ENCODE assay signal across 12 cellular contexts in the genomic region with DNA sequence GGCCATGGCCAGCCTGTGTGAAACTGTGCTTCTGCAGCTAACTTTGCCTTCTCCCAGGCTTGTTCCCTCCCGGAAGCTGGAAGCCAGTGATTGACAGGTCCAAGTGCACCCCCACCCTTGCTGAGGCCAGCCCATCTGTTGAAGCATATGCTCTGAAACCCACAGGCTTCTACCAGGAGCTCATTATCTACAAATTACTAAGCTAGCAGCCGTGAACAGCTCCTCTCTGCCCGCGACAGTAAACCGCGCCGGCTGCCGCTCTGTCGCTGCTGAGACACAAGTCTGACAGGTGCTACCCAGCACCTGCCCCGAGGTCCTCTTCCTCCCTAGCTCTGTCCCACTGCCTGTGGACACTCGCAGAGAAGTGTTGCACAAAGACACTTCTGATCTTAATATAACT.
DNase-seq lines count a peak whose midpoint lies in the region; ATAC-seq and TF ChIP-seq lines count a peak whose summit lies in the region.
"Had no signal": no experiment of that assay in that cellular context is flagged by ENCODE, and none has a peak within 500 bp of the region (broad histone marks: within the 10 kb centered on the region; RNA-seq: fewer than 3 reads in every experiment).

No MANE protein-coding gene starts in this region.

- H4K20me1 ChIP-seq in neural cell (ENCODE audit: insufficient read depth): no peaks in the 10 kb centered on the region
- no peaks in the 10 kb centered on the region for H4K20me1 ChIP-seq in GM23248 (ENCODE audit: insufficient read depth)

- no peak overlapping the region for H3K4me3 Mint-ChIP-seq in naive thymus-derived CD8-positive, alpha-beta T cell
- H3K4me3 Mint-ChIP-seq: activated B cell treated with CpG ODN at 0.5 μM for 24 hours; activated naive CD8-positive, alpha-beta T cell treated with anti-CD3 and anti-CD28 coated beads, Interleukin-2, amount 50 U/mL, for 24 hours had no signal

- H3K4me2 ChIP-seq in neural cell (ENCODE audit: low read length) (peak overlapping the region; percentile 44), GM23248 (ENCODE audit: unreplicated experiment) (no peak overlapping the region)

- TF ChIP-seq EP300 in neural cell (conservative IDR thresholded peaks at IDR 0.05; ENCODE audit: poor library complexity, severe bottlenecking): peak; percentile 60

- no peaks in the 10 kb centered on the region for H3K4me1 ChIP-seq in GM23248 (ENCODE audit: insufficient read depth)

- H3K27ac Mint-ChIP-seq in naive thymus-derived CD8-positive, alpha-beta T cell: no peak overlapping the region
- H3K27ac Mint-ChIP-seq: activated B cell treated with CpG ODN at 0.5 μM for 24 hours; activated naive CD8-positive, alpha-beta T cell treated with anti-CD3 and anti-CD28 coated beads, Interleukin-2, amount 50 U/mL, for 24 hours had no signal

- no peaks in the 10 kb centered on the region for H3K79me2 ChIP-seq in neural cell (replicated peaks; ENCODE audit: insufficient read depth, low read length)
- H3K79me2 ChIP-seq in GM23248 (ENCODE audit: insufficient read depth): no peaks in the 10 kb centered on the region

- H3K9me2 ChIP-seq in neural cell (ENCODE audit: insufficient read depth, low read length) (no peaks in the 10 kb centered on the region), GM23248 (ENCODE audit: insufficient read depth) (no peaks in the 10 kb centered on the region)

- H3K27ac ChIP-seq in neural cell (ENCODE audit: low read length) (peak overlapping the region; percentile 74), GM23248 (no peak overlapping the region)
- H3K27ac ChIP-seq: neutrophil had no signal

- DNase-seq in GM06990 (ENCODE audit: extremely low read depth, insufficient read length): peak; percentile 24
- DNase-seq in NCI-H146 (lab: John Stamatoyannopoulos, UW): peak; percentile 90
- DNase-seq in NCI-H82 treated with DMSO at 0.1 percent for 48 hours (lab: John Stamatoyannopoulos, UW; ENCODE audit: unreplicated experiment): peak; percentile 98
- DNase-seq in naive thymus-derived CD8-positive, alpha-beta T cell: no peak
- no peak for DNase-seq in ACHN
- DNase-seq in GM23248: no peak
- DNase-seq: activated B cell treated with CpG ODN at 0.5 μM for 24 hours; activated naive CD8-positive, alpha-beta T cell treated with anti-CD3 and anti-CD28 coated beads, Interleukin-2, amount 50 U/mL, for 24 hours; EL had no signal

- H3K36me3 Mint-ChIP-seq in naive thymus-derived CD8-positive, alpha-beta T cell: no peaks in the 10 kb centered on the region

- H3K4me3 ChIP-seq in GM06990 (replicated peaks; ENCODE audit: low read depth, low read length) (no peak overlapping the region), neural cell (ENCODE audit: low read length) (peak overlapping the region; percentile 46), GM23248 (no peak overlapping the region)

- 54 to 55% methylated on average over 11 of the region's 11 CpGs for WGBS in GM23248 (ENCODE audit: low coverage in 1 of 2, low lambda C conversion rate in 2 of 2, missing lambda C conversion rate in 2 of 2), 2 experiments

- peaks cover 9 to 25% (median 21%) of the 10 kb centered on the region in 4 donors for H3K4me1 Mint-ChIP-seq in naive thymus-derived CD8-positive, alpha-beta T cell
- H3K4me1 Mint-ChIP-seq: activated B cell treated with CpG ODN at 0.5 μM for 24 hours had no signal

- ATAC-seq in naive thymus-derived CD8-positive, alpha-beta T cell: no peak
- ATAC-seq in HG03039 (IDR thresholded peaks at IDR 0.05; ENCODE audit: unreplicated experiment): no peak
- ATAC-seq: activated naive CD8-positive, alpha-beta T cell treated with anti-CD3 and anti-CD28 coated beads, Interleukin-2, amount 50 U/mL, for 24 hours had no signal

- no peaks in the 10 kb centered on the region for H3K36me3 ChIP-seq in GM06990 (ENCODE audit: control insufficient read depth, insufficient read depth, low read length)
- H3K36me3 ChIP-seq in neural cell (ENCODE audit: insufficient read depth, low read length): no peaks in the 10 kb centered on the region
- H3K36me3 ChIP-seq in GM23248 (ENCODE audit: low read depth): no peaks in the 10 kb centered on the region
- H3K36me3 ChIP-seq: neutrophil had no signal

- peaks cover 12 to 17% (median 15%) of the 10 kb centered on the region in 5 donors for H3K27me3 Mint-ChIP-seq in naive thymus-derived CD8-positive, alpha-beta T cell

- peaks cover 0 to 4% (median 0%) of the 10 kb centered on the region in 9 donors for H3K9me3 Mint-ChIP-seq in naive thymus-derived CD8-positive, alpha-beta T cell
- H3K9me3 Mint-ChIP-seq: activated B cell treated with CpG ODN at 0.5 μM for 24 hours; activated naive CD8-positive, alpha-beta T cell treated with anti-CD3 and anti-CD28 coated beads, Interleukin-2, amount 50 U/mL, for 24 hours had no signal

- H3F3A ChIP-seq in neural cell (ENCODE audit: insufficient read depth, low read length, poor library complexity, severe bottlenecking): peaks cover 7% of the 10 kb centered on the region
- no peaks in the 10 kb centered on the region for H3F3A ChIP-seq in GM23248 (ENCODE audit: insufficient read depth)

- peak; percentile 69 for TF ChIP-seq RAD21 in neural cell (conservative IDR thresholded peaks at IDR 0.05)

- H2AFZ ChIP-seq in neural cell (ENCODE audit: low read depth, low read length) (no peak overlapping the region), GM23248 (no peak overlapping the region)

- H3K9me3 ChIP-seq in neural cell (ENCODE audit: low read length) (no peaks in the 10 kb centered on the region), GM23248 (ENCODE audit: low read depth) (no peaks in the 10 kb centered on the region)
- H3K9me3 ChIP-seq: neutrophil had no signal

- H3K9ac ChIP-seq in neural cell (ENCODE audit: low read length) (peak overlapping the region; percentile 40), GM23248 (no peak overlapping the region)

- TF ChIP-seq CTCF in GM06990 (IDR thresholded peaks at IDR 0.05; ENCODE audit: insufficient read depth, low read length, poor library complexity, severe bottlenecking) (no peak), neural cell (IDR thresholded peaks at IDR 0.05; ENCODE audit: poor library complexity, severe bottlenecking) (no peak)

- POLR2A ChIA-PET in naive thymus-derived CD8-positive, alpha-beta T cell (lab: Charles Lee): no interaction called here

- H3K27me3 ChIP-seq in GM06990 (replicated peaks; ENCODE audit: control insufficient read depth, insufficient read depth, low read length) (no peaks in the 10 kb centered on the region; the same call in none of the 2 replicates), neural cell (ENCODE audit: insufficient read depth, low read depth, low read length) (no peaks in the 10 kb centered on the region), GM23248 (replicated peaks; ENCODE audit: insufficient read depth) (no peaks in the 10 kb centered on the region)

- in situ Hi-C loops in ACHN (cut with HindIII; ENCODE audit: low pct_ligation_motif_present, low pct_unique_long_range_greater_than_20kb, low sequenced_read_pairs) (no loop called here), GM23248 (cut with MboI) (no loop called here)

TF ChIP-seq in neural cell, 6 proteins besides CTCF, POLR2A, EP300 and RAD21:
- TF ChIP-seq POLR2AphosphoS5 (IDR thresholded peaks at IDR 0.05): peak; percentile 45
- no peak for TF ChIP-seq EZH2 (IDR thresholded peaks at IDR 0.05; ENCODE audit: borderline replicate concordance, insufficient read depth, low read length, poor library complexity, severe bottlenecking)
- peak; percentile 73 for TF ChIP-seq SMC3 (conservative IDR thresholded peaks at IDR 0.05; ENCODE audit: poor library complexity)

Comparison
In these comparisons a context has a peak if more than half of its experiments do, and no peak if none do; other contexts are left out.
1. DNase-seq: peak in GM06990 (single experiment), NCI-H146 (single experiment) and NCI-H82 treated with DMSO at 0.1 percent for 48 hours (single experiment); none in naive thymus-derived CD8-positive, alpha-beta T cell (0 of 10), ACHN (single experiment) and GM23248 (single experiment).